17 cellular contexts compared by ENCODE assay signal in genomic region chr17:50638572-50638850, GRCh38. TPM values are rescaled to one million over a fixed set of nuclear protein-coding genes. Genes with fewer than 3 reads are reported as not detected.
DNase-seq lines count a peak whose midpoint lies in the region; ATAC-seq, FAIRE-seq and TF ChIP-seq lines count a peak whose summit lies in the region.
"Had no signal": no experiment of that assay in that cellular context is flagged by ENCODE, and none has a peak within 500 bp of the region (broad histone marks: within the 10 kb centered on the region; RNA-seq: fewer than 3 reads in every experiment).

No MANE protein-coding gene starts in this region.

- H3K36me3 ChIP-seq in K562 (ENCODE audit: control insufficient read depth, insufficient read depth, low read length) (no peaks in the 10 kb centered on the region), right lobe of liver (peaks cover 0 to 7% (median 3%) of the 10 kb centered on the region in 4 donors)
- H3K36me3 ChIP-seq: neutrophil, WERI-Rb-1 had no signal

- intact Hi-C loops in K562 (cut with micrococcal nuclease) (no loop called here), right lobe of liver (cut with DNase I) (loop anchor here in 1 of 2 donors (5.0 kb wide), 1 partner anchor 44 kb away; no protein-coding TSS in a partner anchor)

- no peak overlapping the region for H2AFZ ChIP-seq in K562 (ENCODE audit: low read depth, low read length)

- no peak overlapping the region for H3K27ac ChIP-seq in K562 (ENCODE audit: extremely low read depth, low read depth, low read length)
- H3K27ac ChIP-seq in right lobe of liver: peak overlapping the region; percentile 44 to 81 (median 63)
- H3K27ac ChIP-seq: neutrophil, WERI-Rb-1 had no signal

- BruUV-seq in K562 (replicated peaks; lab: Mats Ljungman, UMichigan): no TSS peak

- H3K27me3 ChIP-seq in K562 (ENCODE audit: control insufficient read depth in 2 of 2, insufficient read depth in 2 of 2, low read length in 2 of 2) (peaks cover 10 to 30% of the 10 kb centered on the region in 2 experiments; a peak in 4 of 5 replicates), right lobe of liver (no peaks in the 10 kb centered on the region)

- H3K9me1 ChIP-seq in K562 (ENCODE audit: control insufficient read depth, insufficient read depth, low read length): no peaks in the 10 kb centered on the region

- FAIRE-seq in K562 (lab: Jason Lieb, UNC): no peak
- FAIRE-seq: bronchial epithelial cell, frontal cortex had no signal

- H3K9me3 ChIP-seq in K562 (replicated peaks; ENCODE audit: control insufficient read depth, insufficient read depth, low read depth, low read length) (no peaks in the 10 kb centered on the region), right lobe of liver (no peaks in the 10 kb centered on the region)
- H3K9me3 ChIP-seq: neutrophil had no signal

- TF ChIP-seq POLR2A in K562 (conservative IDR thresholded peaks at IDR 0.05) (no peak), right lobe of liver (IDR thresholded peaks at IDR 0.05) (no peak)

- H3K9ac ChIP-seq in K562 (ENCODE audit: insufficient read depth in 1 of 2, low read depth in 2 of 2, low read length in 2 of 2): no peak overlapping the region

- H3K4me3 ChIP-seq in K562: no peak overlapping the region
- H3K4me3 ChIP-seq in right lobe of liver: no peak overlapping the region

- CTCF ChIA-PET in K562 (lab: Yijun Ruan, JAX; ENCODE audit: low intra/inter-chr PET ratio): no interaction called here

- no peak overlapping the region for H3K4me2 ChIP-seq in K562 (ENCODE audit: insufficient read depth, low read length)

- no peak for ATAC-seq in K562
- peak in 1 of 4 donors; percentile 15 for ATAC-seq in right lobe of liver

- DNase-seq in A172 (ENCODE audit: low spot score) (peak; percentile 92), HCEC 1CT (peak; percentile 52), K562 (ENCODE audit: extremely low read depth in 1 of 4, low spot score in 3 of 4) (no peak), right lobe of liver (peak in 2 of 3 donors; percentile 20 to 32), anterior cingulate cortex (lab: John Stamatoyannopoulos, UW) (no peak), iPS-NIHi7 (ENCODE audit: extremely low spot score) (no peak), C1 segment of cervical spinal cord (lab: John Stamatoyannopoulos, UW) (no peak)
- no peak for DNase-seq in stimulated activated CD4-positive, alpha-beta T cell treated with anti-CD3 and anti-CD28 coated beads, Interleukin-4, amount 100 ng/mL, for 1 hour
- DNase-seq: activated T-cell treated with anti-CD3 and anti-CD28 coated beads, Interleukin-2, amount 50 U/mL, for 48 hours; left cardiac atrium; NCI-H2107; stimulated activated CD4-positive, alpha-beta T cell treated with anti-CD3 and anti-CD28 coated beads, Interleukin-2, amount 100 ng/mL, for 24 hours; stimulated activated naive CD4-positive, alpha-beta T cell treated with Interleukin-2 at 50 U/mL for 16 hours; WERI-Rb-1 had no signal

- WGBS in K562 (ENCODE audit: insufficient coverage, low coverage, missing lambda C conversion rate): 0% methylated on average over 1 of the region's 1 CpG
- WGBS in right lobe of liver (ENCODE audit: insufficient coverage, low coverage, low lambda C conversion rate, missing lambda C conversion rate): no CpG with 5 or more reads among the region's 1 CpG

- TF ChIP-seq CTCF in K562 (IDR thresholded peaks at IDR 0.05 in 2 of 3, conservative IDR thresholded peaks at IDR 0.05 in 1 of 3; ENCODE audit: insufficient read depth in 2 of 3, low read depth in 1 of 3, low read length in 3 of 3) (no peak), right lobe of liver (IDR thresholded peaks at IDR 0.05) (no peak)

- in situ Hi-C loops in K562 (cut with MboI): no loop called here

- no peaks in the 10 kb centered on the region for H3K79me2 ChIP-seq in K562 (ENCODE audit: control insufficient read depth, insufficient read depth, low read length)

- H3K4me1 ChIP-seq in K562 (replicated peaks in 1 of 2; ENCODE audit: control insufficient read depth in 2 of 2, insufficient read depth in 2 of 2, low read length in 2 of 2): peaks cover 20 to 24% of the 10 kb centered on the region in 2 experiments
- H3K4me1 ChIP-seq in right lobe of liver: peaks cover 5 to 72% (median 38%) of the 10 kb centered on the region in 4 donors

- TF ChIP-seq EP300 in K562 (IDR thresholded peaks at IDR 0.05; ENCODE audit: low read length): no peak

- POLR2A ChIA-PET in K562 (lab: Yijun Ruan, JAX): interaction anchor here (0.9 to 1.9 kb wide), 4 partner anchors 11 to 21 kb away, joined by 3 to 5 read pairs (median 4); no protein-coding TSS in a partner anchor

- no peak for TF ChIP-seq RAD21 in K562 (CRISPR knock-in tag; conservative IDR thresholded peaks at IDR 0.05 in 1 of 2, IDR thresholded peaks at IDR 0.05 in 1 of 2)

- no peaks in the 10 kb centered on the region for H4K20me1 ChIP-seq in K562 (replicated peaks; ENCODE audit: control insufficient read depth, insufficient read depth, low read length)

TF ChIP-seq in K562, 482 proteins besides CTCF, POLR2A, EP300 and RAD21:
- TF ChIP-seq ARNT (IDR thresholded peaks at IDR 0.05) (no peak), ZFP36 (IDR thresholded peaks at IDR 0.05; ENCODE audit: low read depth, low read length, partially characterized antibody) (peak; percentile 62), RBM25 (IDR thresholded peaks at IDR 0.05; ENCODE audit: low read depth, low read length, severe bottlenecking) (peak; percentile 63)
- TF ChIP-seq, protein P1, sequence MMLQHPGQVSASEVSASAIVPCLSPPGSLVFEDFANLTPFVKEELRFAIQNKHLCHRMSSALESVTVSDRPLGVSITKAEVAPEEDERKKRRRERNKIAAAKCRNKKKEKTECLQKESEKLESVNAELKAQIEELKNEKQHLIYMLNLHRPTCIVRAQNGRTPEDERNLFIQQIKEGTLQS (IDR thresholded peaks at IDR 0.05): peak; percentile 12; the same call in 1 of the 2 replicates
- TF ChIP-seq, protein P1 (CRISPR knock-in tag; conservative IDR thresholded peaks at IDR 0.05): no peak

RNA-seq across cellular contexts. Expression of gene ABCC3, which starts 3.8 kb away (rescaled TPM):
- 28.1 and 35.0 TPM in 2 replicates for total RNA-seq in A172 (2014; rRNA removed; shearing (Covaris generic))
- total RNA-seq in K562 (2011; cell fraction: chromatin; rRNA removed; ENCODE audit: low replicate concordance): 2.3 and 7.3 TPM in 2 replicates
- 3.3 and 3.7 TPM in 2 replicates for total RNA-seq in K562 (2011; cell fraction: nucleolus; rRNA removed)
- total RNA-seq in K562 (2011; cell fraction: nucleoplasm; rRNA removed): 2.0 and 2.1 TPM in 2 replicates
- total RNA-seq in K562 (2014; rRNA removed) (not detected in 2 replicates), K562 (2014; rRNA removed; fragmentation: Illumina TruSeq; extraction: Trizol) (not detected in 2 replicates), K562 (2015; rRNA removed; fragmentation: Illumina TruSeq; extraction: Trizol) (not detected in 2 replicates), K562 (2021) (0.34 and 1.6 TPM in 2 replicates), right lobe of liver (100 to 1,000 TPM; 146 to 286 (median 178) TPM)
- polyA plus RNA-seq in K562 (2011; rRNA removed) (0.78 and 0.93 TPM in 2 replicates), K562 (2014; fragmentation: Illumina TruSeq; extraction: Trizol) (not detected in 2 replicates), K562 (2014; fragmentation: Nextera tagmentation; extraction: Ambion mirVana) (under 1 TPM in 1 of 2 experiments, not detected in 1; 0.03 TPM), K562 (2014; rRNA removed) (0.07 TPM in 1 of 2 replicates, not detected in the other)
- polyA plus RNA-seq in K562 (2011; cell fraction: cytosol; rRNA removed): 0.27 and 0.51 TPM in 2 replicates
- 2.6 and 6.0 TPM in 2 replicates for polyA plus RNA-seq in K562 (2011; cell fraction: nucleus; rRNA removed)
- polyA plus RNA-seq in K562 (2012): 0.31 and 0.44 TPM in 2 replicates
- polyA minus RNA-seq in K562 (2011; rRNA and poly(A)+ RNA removed): 0.35 and 0.45 TPM in 2 replicates
- polyA minus RNA-seq in K562 (2011; cell fraction: cytosol; rRNA and poly(A)+ RNA removed): 1.4 and 2.1 TPM in 2 replicates
- polyA minus RNA-seq in K562 (2011; cell fraction: nucleus; rRNA and poly(A)+ RNA removed): 1.4 and 2.3 TPM in 2 replicates
- total RNA-seq: frontal cortex had no signal

Comparison
In these comparisons a context has a peak if more than half of its experiments do, and no peak if none do; other contexts are left out.
1. DNase-seq: peak in A172 (single experiment), HCEC 1CT (single experiment) and right lobe of liver (2 of 3); none in K562 (0 of 4), anterior cingulate cortex (0 of 58), stimulated activated CD4-positive, alpha-beta T cell treated with anti-CD3 and anti-CD28 coated beads, Interleukin-4, amount 100 ng/mL, for 1 hour (single experiment), iPS-NIHi7 (single experiment) and C1 segment of cervical spinal cord (0 of 14).